ENCODE assay signal across 25 cellular contexts in genomic region chr1:14100444-14100843, GRCh38.
"Had no signal": no experiment of that assay in that cellular context is flagged by ENCODE, and none has a peak within 500 bp of the region (broad histone marks: within the 10 kb centered on the region; RNA-seq: fewer than 3 reads in every experiment).

No MANE protein-coding gene starts in this region.

- DNase-seq: colonic mucosa; cortex of kidney; dermis blood vessel endothelial cell; dorsolateral prefrontal cortex; effector CD4-positive, alpha-beta T cell; effector CD8-positive, alpha-beta T cell; effector memory CD4-positive, alpha-beta T cell; effector memory CD8-positive, alpha-beta T cell; endodermal cell; erythroblast; esophagus squamous epithelium; foreskin fibroblast; foreskin keratinocyte; foreskin melanocyte; gastrocnemius medialis; glutamatergic neuron; head of caudate nucleus; heart left ventricle; heart right ventricle had no signal

- ATAC-seq: effector memory CD8-positive, alpha-beta T cell; esophagus mucosa; foreskin keratinocyte; gastrocnemius medialis; gastroesophageal sphincter; heart left ventricle; heart right ventricle had no signal

- H3K27ac ChIP-seq: colonic mucosa, coronary artery, dorsolateral prefrontal cortex, epithelial cell of prostate, esophagus squamous epithelium, foreskin keratinocyte, gastrocnemius medialis, gastroesophageal sphincter, heart left ventricle, heart right ventricle, hepatocyte had no signal

- H3K27ac Mint-ChIP-seq: dendritic cell treated with granulocyte-macrophage colony-stimulating factor and Interleukin-4, amounts not matched to agents 40 ng/mL and 50 ng/mL, for 4 days; effector memory CD8-positive, alpha-beta T cell; endodermal cell had no signal

- H3K27me3 ChIP-seq: colonic mucosa, dorsolateral prefrontal cortex, gastrocnemius medialis had no signal

- H3K4me3 ChIP-seq: colonic mucosa, coronary artery, dorsolateral prefrontal cortex, esophagus squamous epithelium, gastrocnemius medialis, gastroesophageal sphincter, heart left ventricle, heart right ventricle, hepatocyte had no signal

- H2AFZ ChIP-seq: hepatocyte had no signal

- H3K4me2 ChIP-seq: hepatocyte had no signal

- H3K4me1 ChIP-seq: colonic mucosa, esophagus squamous epithelium, foreskin keratinocyte, gastrocnemius medialis, gastroesophageal sphincter, heart left ventricle, heart right ventricle had no signal

- H3K9me3 ChIP-seq: colonic mucosa, esophagus squamous epithelium, gastrocnemius medialis, gastroesophageal sphincter, heart left ventricle had no signal

- H3K4me3 Mint-ChIP-seq: dendritic cell treated with granulocyte-macrophage colony-stimulating factor and Interleukin-4, amounts not matched to agents 40 ng/mL and 50 ng/mL, for 4 days; effector memory CD8-positive, alpha-beta T cell; endodermal cell had no signal

- H3K79me2 ChIP-seq: hepatocyte had no signal

- H3K9me3 Mint-ChIP-seq: dendritic cell treated with granulocyte-macrophage colony-stimulating factor and Interleukin-4, amounts not matched to agents 40 ng/mL and 50 ng/mL, for 4 days; endodermal cell had no signal

- H3K36me3 ChIP-seq: colonic mucosa, esophagus squamous epithelium, gastrocnemius medialis, gastroesophageal sphincter, heart left ventricle, heart right ventricle had no signal
